2 cellular contexts compared by ENCODE assay signal in genomic region chr2:24109431-24109830, GRCh38. TPM values are rescaled to one million over a fixed set of nuclear protein-coding genes. Genes with fewer than 3 reads are reported as not detected.
"Had no signal": no experiment of that assay in that cellular context is flagged by ENCODE, and none has a peak within 500 bp of the region (broad histone marks: within the 10 kb centered on the region; RNA-seq: fewer than 3 reads in every experiment).

No MANE protein-coding gene starts in this region.

RNA-seq across cellular contexts. Expression of gene PFN4, which starts 13.7 kb away (rescaled TPM):
- total RNA-seq: OCI-LY7, Peyer's patch had no signal
